In the genomic region with DNA sequence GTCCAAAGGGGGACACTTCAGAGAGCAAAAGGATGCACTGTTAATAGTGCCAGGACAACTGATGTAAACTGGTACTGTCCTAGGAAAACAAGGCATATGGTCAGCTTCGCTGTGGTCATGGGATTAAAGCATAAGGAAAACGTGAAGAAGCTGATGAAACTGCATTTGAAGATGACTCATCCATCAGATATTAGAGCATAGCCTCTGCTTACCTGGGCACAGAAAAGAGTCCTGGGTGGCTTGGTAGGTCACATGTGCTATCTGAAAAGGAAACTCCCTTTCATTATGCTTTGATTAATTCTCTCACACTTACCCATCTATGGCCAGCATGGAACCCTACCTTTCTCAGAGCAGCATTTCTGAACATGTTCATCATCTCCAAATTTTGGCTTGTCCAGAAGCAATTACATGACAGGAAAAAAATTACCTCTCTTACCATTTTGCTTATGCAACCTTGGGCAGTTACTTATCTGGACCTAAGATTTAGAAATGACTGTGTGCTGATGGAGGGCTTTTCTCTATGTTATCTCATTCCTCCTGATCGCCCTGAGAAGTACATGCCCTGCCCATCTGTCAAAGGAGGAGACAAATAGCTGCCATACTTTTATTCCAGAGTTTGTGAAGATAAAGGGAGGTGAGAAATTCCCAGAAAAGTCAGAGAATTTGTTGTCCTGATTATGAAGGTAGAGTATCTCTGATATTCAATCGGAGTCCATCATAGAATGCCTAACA, we compare ENCODE assay signal across 17 cellular contexts.
DNase-seq lines count a peak whose midpoint lies in the region; ATAC-seq and TF ChIP-seq lines count a peak whose summit lies in the region.
"Had no signal": no experiment of that assay in that cellular context is flagged by ENCODE, and none has a peak within 500 bp of the region (broad histone marks: within the 10 kb centered on the region; RNA-seq: fewer than 3 reads in every experiment).

No MANE protein-coding gene starts in this region.

- H3K4me1 Mint-ChIP-seq in activated CD8-positive, alpha-beta memory T cell treated with anti-CD3 and anti-CD28 coated beads, Interleukin-2, amount 10 ng/mL, durations not matched to agents 7 days and 5 days: no peaks in the 10 kb centered on the region
- H3K4me1 Mint-ChIP-seq: CD8-positive, alpha-beta memory T cell had no signal

- H3K4me3 ChIP-seq in RWPE2 (ENCODE audit: severe bottlenecking) (no peak overlapping the region), epithelial cell of esophagus (ENCODE audit: low read length) (no peak overlapping the region)
- H3K4me3 ChIP-seq: Peyer's patch, SJCRH30 had no signal

- H3K9me3 ChIP-seq in RWPE2 (ENCODE audit: severe bottlenecking): no peaks in the 10 kb centered on the region
- H3K9me3 ChIP-seq: Peyer's patch, SJCRH30 had no signal

- DNase-seq in DMS53 treated with DMSO at 0.1 percent for 48 hours (lab: John Stamatoyannopoulos, UW; ENCODE audit: unreplicated experiment) (peak; percentile 46), RWPE2 (ENCODE audit: low spot score) (no peak), epithelial cell of esophagus (ENCODE audit: low read depth) (peak; percentile 67), kidney tubule cell (ENCODE audit: low spot score) (peak; percentile 53), middle frontal gyrus (ENCODE audit: extremely low spot score, low spot score) (no peak), UCSD-AML1 (lab: John Stamatoyannopoulos, UW; ENCODE audit: unreplicated experiment) (no peak)
- no peak for DNase-seq in activated CD8-positive, alpha-beta memory T cell treated with anti-CD3 and anti-CD28 coated beads, Interleukin-2, amount 10 ng/mL, durations not matched to agents 7 days and 5 days
- DNase-seq: CD8-positive, alpha-beta memory T cell; DMS79; NCI-H1092; NCI-H1436; NCI-H187 treated with DMSO at 0.1 percent for 48 hours; NCI-H2107; Peyer's patch; SJCRH30 had no signal

- no peaks in the 10 kb centered on the region for H3K27me3 ChIP-seq in RWPE2 (ENCODE audit: insufficient read depth, poor library complexity, severe bottlenecking)
- H3K27me3 ChIP-seq: Peyer's patch, SJCRH30 had no signal

- no peak for TF ChIP-seq CTCF in RWPE2 (IDR thresholded peaks at IDR 0.05; ENCODE audit: poor library complexity, severe bottlenecking)
- no peak for TF ChIP-seq CTCF in epithelial cell of esophagus (IDR thresholded peaks at IDR 0.05; ENCODE audit: insufficient read depth, low read depth, low read length, missing control alignments)

- peak overlapping the region; percentile 18 for H3K27ac ChIP-seq in RWPE2 (ENCODE audit: poor library complexity, severe bottlenecking)
- H3K27ac ChIP-seq: C4-2B, Peyer's patch, SJCRH30 had no signal

- no peak overlapping the region for H3K27ac Mint-ChIP-seq in activated CD8-positive, alpha-beta memory T cell treated with anti-CD3 and anti-CD28 coated beads, Interleukin-2, amount 10 ng/mL, durations not matched to agents 7 days and 5 days
- H3K27ac Mint-ChIP-seq: CD8-positive, alpha-beta memory T cell had no signal

- peaks cover 3% of the 10 kb centered on the region for H3K27me3 Mint-ChIP-seq in activated CD8-positive, alpha-beta memory T cell treated with anti-CD3 and anti-CD28 coated beads, Interleukin-2, amount 10 ng/mL, durations not matched to agents 7 days and 5 days

- no peaks in the 10 kb centered on the region for H3K36me3 Mint-ChIP-seq in activated CD8-positive, alpha-beta memory T cell treated with anti-CD3 and anti-CD28 coated beads, Interleukin-2, amount 10 ng/mL, durations not matched to agents 7 days and 5 days
- H3K36me3 Mint-ChIP-seq: CD8-positive, alpha-beta memory T cell had no signal

- CTCF ChIA-PET in activated CD8-positive, alpha-beta memory T cell treated with anti-CD3 and anti-CD28 coated beads, Interleukin-2, amount 10 ng/mL, durations not matched to agents 7 days and 5 days (lab: Charles Lee): no interaction called here

- no peaks in the 10 kb centered on the region for H3K36me3 ChIP-seq in RWPE2 (ENCODE audit: low read depth)
- H3K36me3 ChIP-seq: Peyer's patch, SJCRH30 had no signal

- H3K4me3 Mint-ChIP-seq in activated CD8-positive, alpha-beta memory T cell treated with anti-CD3 and anti-CD28 coated beads, Interleukin-2, amount 10 ng/mL, durations not matched to agents 7 days and 5 days: no peak overlapping the region
- H3K4me3 Mint-ChIP-seq: CD8-positive, alpha-beta memory T cell had no signal

- H3K9me3 Mint-ChIP-seq in activated CD8-positive, alpha-beta memory T cell treated with anti-CD3 and anti-CD28 coated beads, Interleukin-2, amount 10 ng/mL, durations not matched to agents 7 days and 5 days (ENCODE audit: low read depth): no peaks in the 10 kb centered on the region

- ATAC-seq in RWPE2 (ENCODE audit: low read depth) (peak; percentile 50; the same call in 2 of the 3 replicates), GM21528 (IDR thresholded peaks at IDR 0.05; ENCODE audit: low FRiP score, unreplicated experiment) (no peak)
- ATAC-seq in activated CD8-positive, alpha-beta memory T cell treated with anti-CD3 and anti-CD28 coated beads, Interleukin-2, amount 10 ng/mL, durations not matched to agents 7 days and 5 days: no peak

- H3K4me1 ChIP-seq in RWPE2 (ENCODE audit: insufficient read depth, poor library complexity, severe bottlenecking): peaks cover 32% of the 10 kb centered on the region
- H3K4me1 ChIP-seq: Peyer's patch, SJCRH30 had no signal

Comparison
In these comparisons a context has a peak if more than half of its experiments do, and no peak if none do; other contexts are left out.
1. DNase-seq: peak in DMS53 treated with DMSO at 0.1 percent for 48 hours (single experiment), epithelial cell of esophagus (single experiment) and kidney tubule cell (single experiment); none in RWPE2 (single experiment), activated CD8-positive, alpha-beta memory T cell treated with anti-CD3 and anti-CD28 coated beads, Interleukin-2, amount 10 ng/mL, durations not matched to agents 7 days and 5 days (single experiment), middle frontal gyrus (single experiment) and UCSD-AML1 (single experiment).